ENCODE assay signal across 1 cellular context in the genomic region with DNA sequence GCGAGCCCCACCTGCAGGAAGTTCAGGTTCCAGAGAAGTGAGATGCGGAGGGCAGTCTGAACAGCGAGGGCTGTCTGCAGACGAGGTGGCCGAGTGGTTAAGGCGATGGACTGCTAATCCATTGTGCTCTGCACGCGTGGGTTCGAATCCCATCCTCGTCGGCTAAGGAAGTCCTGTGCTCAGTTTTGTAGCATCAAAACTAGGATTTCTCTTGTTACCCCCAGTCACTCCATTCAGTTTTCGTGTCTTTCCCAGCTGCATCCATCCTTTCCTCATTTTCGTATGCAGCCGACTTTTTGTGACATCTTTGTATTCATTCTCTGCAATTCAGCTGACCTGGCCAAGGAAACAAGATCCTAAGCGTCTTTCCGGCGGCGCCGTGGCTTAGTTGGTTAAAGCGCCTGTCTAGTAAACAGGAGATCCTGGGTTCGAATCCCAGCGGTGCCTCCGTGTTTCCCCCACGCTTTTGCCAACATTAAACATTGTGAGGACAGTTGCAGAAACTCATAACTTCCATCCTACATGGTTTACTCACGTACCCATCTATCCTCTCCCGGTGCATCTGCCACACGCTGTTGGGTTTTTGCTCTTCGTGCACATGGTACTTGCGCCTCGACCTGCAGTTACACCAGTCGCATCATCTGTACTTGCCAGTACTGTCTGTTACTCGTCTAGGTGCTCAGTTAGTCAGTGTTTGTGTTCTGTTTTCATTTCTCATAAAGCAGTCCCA.
TF ChIP-seq lines count a peak whose summit lies in the region.

No MANE protein-coding gene starts in this region.

TF ChIP-seq in HEK293, 187 proteins besides CTCF, POLR2A, EP300 and RAD21 (continued from another document):
- TF ChIP-seq, protein P1, sequence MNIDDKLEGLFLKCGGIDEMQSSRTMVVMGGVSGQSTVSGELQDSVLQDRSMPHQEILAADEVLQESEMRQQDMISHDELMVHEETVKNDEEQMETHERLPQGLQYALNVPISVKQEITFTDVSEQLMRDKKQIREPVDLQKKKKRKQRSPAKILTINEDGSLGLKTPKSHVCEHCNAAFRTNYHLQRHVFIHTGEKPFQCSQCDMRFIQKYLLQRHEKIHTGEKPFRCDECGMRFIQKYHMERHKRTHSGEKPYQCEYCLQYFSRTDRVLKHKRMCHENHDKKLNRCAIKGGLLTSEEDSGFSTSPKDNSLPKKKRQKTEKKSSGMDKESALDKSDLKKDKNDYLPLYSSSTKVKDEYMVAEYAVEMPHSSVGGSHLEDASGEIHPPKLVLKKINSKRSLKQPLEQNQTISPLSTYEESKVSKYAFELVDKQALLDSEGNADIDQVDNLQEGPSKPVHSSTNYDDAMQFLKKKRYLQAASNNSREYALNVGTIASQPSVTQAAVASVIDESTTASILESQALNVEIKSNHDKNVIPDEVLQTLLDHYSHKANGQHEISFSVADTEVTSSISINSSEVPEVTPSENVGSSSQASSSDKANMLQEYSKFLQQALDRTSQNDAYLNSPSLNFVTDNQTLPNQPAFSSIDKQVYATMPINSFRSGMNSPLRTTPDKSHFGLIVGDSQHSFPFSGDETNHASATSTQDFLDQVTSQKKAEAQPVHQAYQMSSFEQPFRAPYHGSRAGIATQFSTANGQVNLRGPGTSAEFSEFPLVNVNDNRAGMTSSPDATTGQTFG (tag by site-specific recombination; IDR thresholded peaks at IDR 0.05; ENCODE audit: borderline replicate concordance): peak; percentile 83; the same call in 1 of the 2 replicates
- TF ChIP-seq, protein P2, sequence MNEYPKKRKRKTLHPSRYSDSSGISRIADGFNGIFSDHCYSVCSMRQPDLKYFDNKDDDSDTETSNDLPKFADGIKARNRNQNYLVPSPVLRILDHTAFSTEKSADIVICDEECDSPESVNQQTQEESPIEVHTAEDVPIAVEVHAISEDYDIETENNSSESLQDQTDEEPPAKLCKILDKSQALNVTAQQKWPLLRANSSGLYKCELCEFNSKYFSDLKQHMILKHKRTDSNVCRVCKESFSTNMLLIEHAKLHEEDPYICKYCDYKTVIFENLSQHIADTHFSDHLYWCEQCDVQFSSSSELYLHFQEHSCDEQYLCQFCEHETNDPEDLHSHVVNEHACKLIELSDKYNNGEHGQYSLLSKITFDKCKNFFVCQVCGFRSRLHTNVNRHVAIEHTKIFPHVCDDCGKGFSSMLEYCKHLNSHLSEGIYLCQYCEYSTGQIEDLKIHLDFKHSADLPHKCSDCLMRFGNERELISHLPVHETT (tag by site-specific recombination; IDR thresholded peaks at IDR 0.05): peak; percentile 32; the same call in 1 of the 2 replicates
- TF ChIP-seq, protein P3, sequence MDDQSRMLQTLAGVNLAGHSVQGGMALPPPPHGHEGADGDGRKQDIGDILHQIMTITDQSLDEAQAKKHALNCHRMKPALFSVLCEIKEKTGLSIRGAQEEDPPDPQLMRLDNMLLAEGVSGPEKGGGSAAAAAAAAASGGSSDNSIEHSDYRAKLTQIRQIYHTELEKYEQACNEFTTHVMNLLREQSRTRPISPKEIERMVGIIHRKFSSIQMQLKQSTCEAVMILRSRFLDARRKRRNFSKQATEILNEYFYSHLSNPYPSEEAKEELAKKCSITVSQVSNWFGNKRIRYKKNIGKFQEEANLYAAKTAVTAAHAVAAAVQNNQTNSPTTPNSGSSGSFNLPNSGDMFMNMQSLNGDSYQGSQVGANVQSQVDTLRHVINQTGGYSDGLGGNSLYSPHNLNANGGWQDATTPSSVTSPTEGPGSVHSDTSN (CRISPR knock-in tag; IDR thresholded peaks at IDR 0.05): peak; percentile 59; the same call in 1 of the 2 replicates
- TF ChIP-seq KLF16 (tag by site-specific recombination; IDR thresholded peaks at IDR 0.05) (peak; percentile 75), KLF7 (tag by site-specific recombination; IDR thresholded peaks at IDR 0.05; ENCODE audit: borderline replicate concordance) (peak; percentile 32; the same call in 1 of the 2 replicates), GLIS2 (tag by site-specific recombination; IDR thresholded peaks at IDR 0.05) (peak; percentile 31; the same call in 1 of the 2 replicates), PRDM1 (tag by site-specific recombination; IDR thresholded peaks at IDR 0.05) (peak; percentile 87), EGR2 (tag by site-specific recombination; IDR thresholded peaks at IDR 0.05; ENCODE audit: low read depth) (peak; percentile 48), ZNF624 (tag by site-specific recombination; IDR thresholded peaks at IDR 0.05) (no peak; the same call in 1 of the 2 replicates), KLF9 (tag by site-specific recombination; IDR thresholded peaks at IDR 0.05; ENCODE audit: low read depth) (no peak; the same call in 1 of the 2 replicates), ZNF133 (tag by site-specific recombination; IDR thresholded peaks at IDR 0.05) (no peak), ZBTB17 (tag by site-specific recombination; IDR thresholded peaks at IDR 0.05) (peak; percentile 91), ZNF623 (tag by site-specific recombination; IDR thresholded peaks at IDR 0.05) (peak; percentile 10; the same call in 1 of the 2 replicates), ZSCAN16 (tag by site-specific recombination; IDR thresholded peaks at IDR 0.05) (peak; percentile 82), ZNF350 (tag by site-specific recombination; IDR thresholded peaks at IDR 0.05) (no peak), ZNF530 (tag by site-specific recombination; IDR thresholded peaks at IDR 0.05; ENCODE audit: low read depth) (no peak), ZNF830 (tag by site-specific recombination; IDR thresholded peaks at IDR 0.05; ENCODE audit: low read depth) (no peak), ZNF354C (tag by site-specific recombination; IDR thresholded peaks at IDR 0.05; ENCODE audit: borderline replicate concordance, low read depth) (no peak), REPIN1 (tag by site-specific recombination; IDR thresholded peaks at IDR 0.05; ENCODE audit: low read depth) (0 out of 2 replicates have a peak, but pooled peaks have one; percentile 66), MEIS1 (CRISPR knock-in tag; IDR thresholded peaks at IDR 0.05; ENCODE audit: borderline replicate concordance) (no peak), BCL11B (tag by site-specific recombination; IDR thresholded peaks at IDR 0.05; ENCODE audit: low read depth) (peak; percentile 22; the same call in 1 of the 2 replicates), ZFP41 (tag by site-specific recombination; IDR thresholded peaks at IDR 0.05; ENCODE audit: borderline replicate concordance) (no peak), BCL11A (tag by site-specific recombination; IDR thresholded peaks at IDR 0.05; ENCODE audit: low read depth) (peak; percentile 85; the same call in 1 of the 2 replicates), ZNF394 (tag by site-specific recombination; IDR thresholded peaks at IDR 0.05; ENCODE audit: borderline replicate concordance) (peak; percentile 79; the same call in 1 of the 2 replicates), ZNF629 (tag by site-specific recombination; IDR thresholded peaks at IDR 0.05) (peak; percentile 88), ZNF677 (tag by site-specific recombination; IDR thresholded peaks at IDR 0.05) (peak; percentile 64; the same call in 1 of the 2 replicates)
- TF ChIP-seq, protein P4, sequence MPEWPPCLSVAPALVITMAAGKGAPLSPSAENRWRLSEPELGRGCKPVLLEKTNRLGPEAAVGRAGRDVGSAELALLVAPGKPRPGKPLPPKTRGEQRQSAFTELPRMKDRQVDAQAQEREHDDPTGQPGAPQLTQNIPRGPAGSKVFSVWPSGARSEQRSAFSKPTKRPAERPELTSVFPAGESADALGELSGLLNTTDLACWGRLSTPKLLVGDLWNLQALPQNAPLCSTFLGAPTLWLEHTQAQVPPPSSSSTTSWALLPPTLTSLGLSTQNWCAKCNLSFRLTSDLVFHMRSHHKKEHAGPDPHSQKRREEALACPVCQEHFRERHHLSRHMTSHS (tag by site-specific recombination; IDR thresholded peaks at IDR 0.05): no peak
- TF ChIP-seq, protein P5, sequence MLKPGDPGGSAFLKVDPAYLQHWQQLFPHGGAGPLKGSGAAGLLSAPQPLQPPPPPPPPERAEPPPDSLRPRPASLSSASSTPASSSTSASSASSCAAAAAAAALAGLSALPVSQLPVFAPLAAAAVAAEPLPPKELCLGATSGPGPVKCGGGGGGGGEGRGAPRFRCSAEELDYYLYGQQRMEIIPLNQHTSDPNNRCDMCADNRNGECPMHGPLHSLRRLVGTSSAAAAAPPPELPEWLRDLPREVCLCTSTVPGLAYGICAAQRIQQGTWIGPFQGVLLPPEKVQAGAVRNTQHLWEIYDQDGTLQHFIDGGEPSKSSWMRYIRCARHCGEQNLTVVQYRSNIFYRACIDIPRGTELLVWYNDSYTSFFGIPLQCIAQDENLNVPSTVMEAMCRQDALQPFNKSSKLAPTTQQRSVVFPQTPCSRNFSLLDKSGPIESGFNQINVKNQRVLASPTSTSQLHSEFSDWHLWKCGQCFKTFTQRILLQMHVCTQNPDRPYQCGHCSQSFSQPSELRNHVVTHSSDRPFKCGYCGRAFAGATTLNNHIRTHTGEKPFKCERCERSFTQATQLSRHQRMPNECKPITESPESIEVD (tag by site-specific recombination; IDR thresholded peaks at IDR 0.05): peak; percentile 79
- TF ChIP-seq, protein P6, sequence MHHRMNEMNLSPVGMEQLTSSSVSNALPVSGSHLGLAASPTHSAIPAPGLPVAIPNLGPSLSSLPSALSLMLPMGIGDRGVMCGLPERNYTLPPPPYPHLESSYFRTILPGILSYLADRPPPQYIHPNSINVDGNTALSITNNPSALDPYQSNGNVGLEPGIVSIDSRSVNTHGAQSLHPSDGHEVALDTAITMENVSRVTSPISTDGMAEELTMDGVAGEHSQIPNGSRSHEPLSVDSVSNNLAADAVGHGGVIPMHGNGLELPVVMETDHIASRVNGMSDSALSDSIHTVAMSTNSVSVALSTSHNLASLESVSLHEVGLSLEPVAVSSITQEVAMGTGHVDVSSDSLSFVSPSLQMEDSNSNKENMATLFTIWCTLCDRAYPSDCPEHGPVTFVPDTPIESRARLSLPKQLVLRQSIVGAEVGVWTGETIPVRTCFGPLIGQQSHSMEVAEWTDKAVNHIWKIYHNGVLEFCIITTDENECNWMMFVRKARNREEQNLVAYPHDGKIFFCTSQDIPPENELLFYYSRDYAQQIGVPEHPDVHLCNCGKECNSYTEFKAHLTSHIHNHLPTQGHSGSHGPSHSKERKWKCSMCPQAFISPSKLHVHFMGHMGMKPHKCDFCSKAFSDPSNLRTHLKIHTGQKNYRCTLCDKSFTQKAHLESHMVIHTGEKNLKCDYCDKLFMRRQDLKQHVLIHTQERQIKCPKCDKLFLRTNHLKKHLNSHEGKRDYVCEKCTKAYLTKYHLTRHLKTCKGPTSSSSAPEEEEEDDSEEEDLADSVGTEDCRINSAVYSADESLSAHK (tag by site-specific recombination; IDR thresholded peaks at IDR 0.05): peak; percentile 22; the same call in 1 of the 2 replicates
- TF ChIP-seq, protein P7, sequence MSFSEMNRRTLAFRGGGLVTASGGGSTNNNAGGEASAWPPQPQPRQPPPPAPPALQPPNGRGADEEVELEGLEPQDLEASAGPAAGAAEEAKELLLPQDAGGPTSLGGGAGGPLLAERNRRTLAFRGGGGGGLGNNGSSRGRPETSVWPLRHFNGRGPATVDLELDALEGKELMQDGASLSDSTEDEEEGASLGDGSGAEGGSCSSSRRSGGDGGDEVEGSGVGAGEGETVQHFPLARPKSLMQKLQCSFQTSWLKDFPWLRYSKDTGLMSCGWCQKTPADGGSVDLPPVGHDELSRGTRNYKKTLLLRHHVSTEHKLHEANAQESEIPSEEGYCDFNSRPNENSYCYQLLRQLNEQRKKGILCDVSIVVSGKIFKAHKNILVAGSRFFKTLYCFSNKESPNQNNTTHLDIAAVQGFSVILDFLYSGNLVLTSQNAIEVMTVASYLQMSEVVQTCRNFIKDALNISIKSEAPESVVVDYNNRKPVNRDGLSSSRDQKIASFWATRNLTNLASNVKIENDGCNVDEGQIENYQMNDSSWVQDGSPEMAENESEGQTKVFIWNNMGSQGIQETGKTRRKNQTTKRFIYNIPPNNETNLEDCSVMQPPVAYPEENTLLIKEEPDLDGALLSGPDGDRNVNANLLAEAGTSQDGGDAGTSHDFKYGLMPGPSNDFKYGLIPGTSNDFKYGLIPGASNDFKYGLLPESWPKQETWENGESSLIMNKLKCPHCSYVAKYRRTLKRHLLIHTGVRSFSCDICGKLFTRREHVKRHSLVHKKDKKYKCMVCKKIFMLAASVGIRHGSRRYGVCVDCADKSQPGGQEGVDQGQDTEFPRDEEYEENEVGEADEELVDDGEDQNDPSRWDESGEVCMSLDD (tag by site-specific recombination; IDR thresholded peaks at IDR 0.05): peak; percentile 34; the same call in 1 of the 2 replicates
- TF ChIP-seq, protein P8, sequence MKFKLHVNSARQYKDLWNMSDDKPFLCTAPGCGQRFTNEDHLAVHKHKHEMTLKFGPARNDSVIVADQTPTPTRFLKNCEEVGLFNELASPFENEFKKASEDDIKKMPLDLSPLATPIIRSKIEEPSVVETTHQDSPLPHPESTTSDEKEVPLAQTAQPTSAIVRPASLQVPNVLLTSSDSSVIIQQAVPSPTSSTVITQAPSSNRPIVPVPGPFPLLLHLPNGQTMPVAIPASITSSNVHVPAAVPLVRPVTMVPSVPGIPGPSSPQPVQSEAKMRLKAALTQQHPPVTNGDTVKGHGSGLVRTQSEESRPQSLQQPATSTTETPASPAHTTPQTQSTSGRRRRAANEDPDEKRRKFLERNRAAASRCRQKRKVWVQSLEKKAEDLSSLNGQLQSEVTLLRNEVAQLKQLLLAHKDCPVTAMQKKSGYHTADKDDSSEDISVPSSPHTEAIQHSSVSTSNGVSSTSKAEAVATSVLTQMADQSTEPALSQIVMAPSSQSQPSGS (tag by site-specific recombination; IDR thresholded peaks at IDR 0.05; ENCODE audit: low read depth): no peak
